ENCODE assay signal across 16 cellular contexts in the genomic region with DNA sequence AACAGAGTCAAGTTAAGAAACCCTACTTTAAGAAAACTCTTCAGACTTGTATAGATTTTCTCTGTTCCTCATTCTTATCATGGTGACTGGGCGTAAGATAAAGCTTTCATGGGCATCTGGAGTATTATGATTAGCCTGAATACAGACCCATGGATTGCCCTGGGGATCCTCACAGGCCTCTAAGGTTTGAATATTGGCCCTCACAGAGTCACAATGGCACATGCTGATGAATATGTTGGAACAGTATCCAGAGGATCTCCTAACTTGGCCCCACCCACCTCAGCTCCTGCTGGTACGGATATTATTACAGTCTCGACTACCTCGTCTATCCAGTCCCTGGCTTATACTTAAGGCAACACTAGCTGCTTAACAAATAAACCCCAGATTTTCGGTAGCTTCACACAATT. TPM values are rescaled to one million over a fixed set of nuclear protein-coding genes. Genes with fewer than 3 reads are reported as not detected.
DNase-seq lines count a peak whose midpoint lies in the region; ATAC-seq, FAIRE-seq and TF ChIP-seq lines count a peak whose summit lies in the region.
"Had no signal": no experiment of that assay in that cellular context is flagged by ENCODE, and none has a peak within 500 bp of the region (broad histone marks: within the 10 kb centered on the region; RNA-seq: fewer than 3 reads in every experiment).

No MANE protein-coding gene starts in this region.

- H3F3A ChIP-seq in GM23248 (ENCODE audit: insufficient read depth) (peaks cover 5% of the 10 kb centered on the region), Loucy (ENCODE audit: low read depth) (no peaks in the 10 kb centered on the region; the same call in 1 of the 2 replicates), neural progenitor cell (ENCODE audit: low read depth) (peaks cover 16% of the 10 kb centered on the region)

- peaks cover 100% of the 10 kb centered on the region for H3K79me2 ChIP-seq in GM23248 (ENCODE audit: insufficient read depth)
- H3K79me2 ChIP-seq in Loucy (ENCODE audit: insufficient read depth, low read length): peaks cover 97% of the 10 kb centered on the region
- peaks cover 36% of the 10 kb centered on the region for H3K79me2 ChIP-seq in mesendoderm (ENCODE audit: control insufficient read depth, insufficient read depth, low read length)
- peaks cover 99% of the 10 kb centered on the region for H3K79me2 ChIP-seq in neural progenitor cell (ENCODE audit: low read depth)

- no peaks in the 10 kb centered on the region for H3K9me3 Mint-ChIP-seq in neural progenitor cell
- no peaks in the 10 kb centered on the region for H3K9me3 Mint-ChIP-seq in activated CD8-positive, alpha-beta memory T cell treated with anti-CD3 and anti-CD28 coated beads, Interleukin-2, amount 10 ng/mL, durations not matched to agents 7 days and 5 days (ENCODE audit: low read depth)
- H3K9me3 Mint-ChIP-seq: activated CD4-positive, alpha-beta T cell treated with anti-CD3 and anti-CD28 coated beads, Interleukin-2, amount 10 ng/mL, durations not matched to agents 7 days and 5 days; stimulated activated naive CD8-positive, alpha-beta T cell treated with anti-CD3 and anti-CD28 coated beads, Interleukin-15, Interleukin-2, amounts not matched to agents 100 ng/mL and 50 ng/mL, for 24 hours had no signal

- peaks cover 37% of the 10 kb centered on the region for H3K4me1 Mint-ChIP-seq in neural progenitor cell
- peaks cover 57% of the 10 kb centered on the region for H3K4me1 Mint-ChIP-seq in activated CD8-positive, alpha-beta memory T cell treated with anti-CD3 and anti-CD28 coated beads, Interleukin-2, amount 10 ng/mL, durations not matched to agents 7 days and 5 days

- H3K36me3 ChIP-seq in GM23248 (ENCODE audit: low read depth) (no peaks in the 10 kb centered on the region), Loucy (ENCODE audit: insufficient read depth, low read length) (no peaks in the 10 kb centered on the region), mesendoderm (ENCODE audit: control insufficient read depth, insufficient read depth, low read length) (no peaks in the 10 kb centered on the region), small intestine (ENCODE audit: control insufficient read depth in 2 of 2, insufficient read depth in 2 of 2, low read length in 2 of 2) (no peaks in the 10 kb centered on the region), neural progenitor cell (no peaks in the 10 kb centered on the region)
- H3K36me3 ChIP-seq: ascending aorta, vagina had no signal

- H3K4me3 Mint-ChIP-seq in neural progenitor cell: no peak overlapping the region
- H3K4me3 Mint-ChIP-seq in activated CD8-positive, alpha-beta memory T cell treated with anti-CD3 and anti-CD28 coated beads, Interleukin-2, amount 10 ng/mL, durations not matched to agents 7 days and 5 days: no peak overlapping the region
- H3K4me3 Mint-ChIP-seq: activated CD4-positive, alpha-beta T cell treated with anti-CD3 and anti-CD28 coated beads, Interleukin-2, amount 10 ng/mL, durations not matched to agents 7 days and 5 days; stimulated activated naive CD8-positive, alpha-beta T cell treated with anti-CD3 and anti-CD28 coated beads, Interleukin-15, Interleukin-2, amounts not matched to agents 100 ng/mL and 50 ng/mL, for 24 hours had no signal

- peak; percentile 31 for ATAC-seq in GM18861 (IDR thresholded peaks at IDR 0.05; ENCODE audit: unreplicated experiment)
- no peak for ATAC-seq in activated CD8-positive, alpha-beta memory T cell treated with anti-CD3 and anti-CD28 coated beads, Interleukin-2, amount 10 ng/mL, durations not matched to agents 7 days and 5 days

- H3K4me2 ChIP-seq in GM23248 (ENCODE audit: unreplicated experiment) (no peak overlapping the region), Loucy (ENCODE audit: low read depth, low read length, poor library complexity, severe bottlenecking) (peak overlapping the region; percentile 49), mesendoderm (ENCODE audit: low read length) (no peak overlapping the region), neural progenitor cell (no peak overlapping the region)

- no peak overlapping the region for H3K4ac ChIP-seq in mesendoderm (ENCODE audit: low read depth, low read length)

- in situ Hi-C loops in GM23248 (cut with MboI): no loop called here

- H3K9ac ChIP-seq in GM23248: no peak overlapping the region
- no peak overlapping the region for H3K9ac ChIP-seq in Loucy (ENCODE audit: low read depth, low read length, poor library complexity, severe bottlenecking)
- no peak overlapping the region for H3K9ac ChIP-seq in mesendoderm (ENCODE audit: low read length)
- H3K9ac ChIP-seq in neural progenitor cell: no peak overlapping the region

- no peak overlapping the region for H2AK5ac ChIP-seq in mesendoderm (ENCODE audit: low read length)

- CTCF ChIA-PET in activated CD8-positive, alpha-beta memory T cell treated with anti-CD3 and anti-CD28 coated beads, Interleukin-2, amount 10 ng/mL, durations not matched to agents 7 days and 5 days (lab: Charles Lee): no interaction called here

- H3K56ac ChIP-seq in mesendoderm (ENCODE audit: low read length): no peak overlapping the region

- H3K27me3 Mint-ChIP-seq in neural progenitor cell (ENCODE audit: insufficient read depth, low read depth): no peaks in the 10 kb centered on the region
- no peaks in the 10 kb centered on the region for H3K27me3 Mint-ChIP-seq in activated CD8-positive, alpha-beta memory T cell treated with anti-CD3 and anti-CD28 coated beads, Interleukin-2, amount 10 ng/mL, durations not matched to agents 7 days and 5 days
- H3K27me3 Mint-ChIP-seq: activated CD4-positive, alpha-beta T cell treated with anti-CD3 and anti-CD28 coated beads, Interleukin-2, amount 10 ng/mL, durations not matched to agents 7 days and 5 days; stimulated activated naive CD8-positive, alpha-beta T cell treated with anti-CD3 and anti-CD28 coated beads, Interleukin-15, Interleukin-2, amounts not matched to agents 100 ng/mL and 50 ng/mL, for 24 hours had no signal

- H3K27me3 ChIP-seq in GM23248 (replicated peaks; ENCODE audit: insufficient read depth): no peaks in the 10 kb centered on the region
- H3K27me3 ChIP-seq in Loucy (ENCODE audit: insufficient read depth, low read length, poor library complexity, severe bottlenecking): no peaks in the 10 kb centered on the region
- no peaks in the 10 kb centered on the region for H3K27me3 ChIP-seq in mesendoderm (ENCODE audit: insufficient read depth, low read length, poor library complexity)
- H3K27me3 ChIP-seq in small intestine (ENCODE audit: control insufficient read depth in 2 of 2, insufficient read depth in 2 of 2, low read length in 2 of 2): no peaks in the 10 kb centered on the region
- no peaks in the 10 kb centered on the region for H3K27me3 ChIP-seq in neural progenitor cell
- H3K27me3 ChIP-seq: ascending aorta, vagina had no signal

- no peak overlapping the region for H3K18ac ChIP-seq in mesendoderm (ENCODE audit: low read length)

- no peak overlapping the region for H2AFZ ChIP-seq in GM23248
- no peak overlapping the region for H2AFZ ChIP-seq in Loucy (ENCODE audit: low read length)
- H2AFZ ChIP-seq in neural progenitor cell (replicated peaks): no peak overlapping the region

- H2BK120ac ChIP-seq in mesendoderm (ENCODE audit: low read depth, low read length): no peak overlapping the region

- H3K27ac ChIP-seq in GM23248 (no peak overlapping the region), mesendoderm (ENCODE audit: low read depth, low read length) (no peak overlapping the region), small intestine (ENCODE audit: low read depth in 1 of 2, low read length in 1 of 2) (no peak overlapping the region), neural progenitor cell (no peak overlapping the region)
- H3K27ac ChIP-seq: ascending aorta, vagina had no signal

- no peaks in the 10 kb centered on the region for H3K9me3 ChIP-seq in GM23248 (ENCODE audit: low read depth)
- H3K9me3 ChIP-seq in Loucy (ENCODE audit: insufficient read depth, low read depth, low read length): no peaks in the 10 kb centered on the region
- H3K9me3 ChIP-seq in small intestine (ENCODE audit: control insufficient read depth, low read depth): no peaks in the 10 kb centered on the region
- no peaks in the 10 kb centered on the region for H3K9me3 ChIP-seq in neural progenitor cell (ENCODE audit: low read depth)
- H3K9me3 ChIP-seq: ascending aorta, vagina had no signal

- H3K27ac Mint-ChIP-seq in neural progenitor cell: no peak overlapping the region
- no peak overlapping the region for H3K27ac Mint-ChIP-seq in activated CD8-positive, alpha-beta memory T cell treated with anti-CD3 and anti-CD28 coated beads, Interleukin-2, amount 10 ng/mL, durations not matched to agents 7 days and 5 days
- H3K27ac Mint-ChIP-seq: activated CD4-positive, alpha-beta T cell treated with anti-CD3 and anti-CD28 coated beads, Interleukin-2, amount 10 ng/mL, durations not matched to agents 7 days and 5 days; stimulated activated naive CD8-positive, alpha-beta T cell treated with anti-CD3 and anti-CD28 coated beads, Interleukin-15, Interleukin-2, amounts not matched to agents 100 ng/mL and 50 ng/mL, for 24 hours had no signal

- 79 to 80% methylated on average over 5 of the region's 5 CpGs for WGBS in GM23248 (ENCODE audit: low coverage in 1 of 2, low lambda C conversion rate in 2 of 2, missing lambda C conversion rate in 2 of 2), 2 experiments
- no CpG with 5 or more reads among the region's 5 CpGs for WGBS in mesendoderm (ENCODE audit: extremely low coverage, insufficient coverage, low lambda C conversion rate)
- 88 to 91% (median 90%) methylated on average over 5 of the region's 5 CpGs for WGBS in small intestine, 3 donors

- no peak overlapping the region for H3K4me3 ChIP-seq in GM23248
- no peak overlapping the region for H3K4me3 ChIP-seq in Loucy (ENCODE audit: low read length, poor library complexity, severe bottlenecking)
- H3K4me3 ChIP-seq in mesendoderm (ENCODE audit: low read length): no peak overlapping the region
- no peak overlapping the region for H3K4me3 ChIP-seq in small intestine (ENCODE audit: low read depth in 1 of 2, low read length in 2 of 2)
- H3K4me3 ChIP-seq in neural progenitor cell: no peak overlapping the region
- H3K4me3 ChIP-seq: ascending aorta, vagina had no signal

- H4K8ac ChIP-seq in mesendoderm (ENCODE audit: low read depth, low read length): peak overlapping the region; percentile 5

- H2BK5ac ChIP-seq in mesendoderm (ENCODE audit: low read length): no peak overlapping the region

- DNase-seq in GM23248 (peak; percentile 12), mesendoderm (no peak), small intestine (no peak), neural progenitor cell (ENCODE audit: low spot score) (no peak)
- no peak for DNase-seq in activated CD8-positive, alpha-beta memory T cell treated with anti-CD3 and anti-CD28 coated beads, Interleukin-2, amount 10 ng/mL, durations not matched to agents 7 days and 5 days
- no peak for DNase-seq in stimulated activated naive CD4-positive, alpha-beta T cell (lab: John Stamatoyannopoulos, UW)
- DNase-seq: activated CD4-positive, alpha-beta T cell treated with anti-CD3 and anti-CD28 coated beads, Interleukin-2, amount 10 ng/mL, durations not matched to agents 7 days and 5 days; dermis blood vessel endothelial cell; DND-41; mammary epithelial cell; NCI-H2081 had no signal

- no peak for FAIRE-seq in small intestine (lab: Jason Lieb, UNC)

- no peak overlapping the region for H4K5ac ChIP-seq in mesendoderm (ENCODE audit: low read length)

- TF ChIP-seq CTCF in Loucy (conservative IDR thresholded peaks at IDR 0.05; ENCODE audit: low read length): no peak
- TF ChIP-seq CTCF in neural progenitor cell (IDR thresholded peaks at IDR 0.05): no peak

- H3K4me1 ChIP-seq in GM23248 (ENCODE audit: insufficient read depth) (peaks cover 58% of the 10 kb centered on the region), Loucy (ENCODE audit: insufficient read depth, low read length, poor library complexity, severe bottlenecking) (peaks cover 48% of the 10 kb centered on the region), mesendoderm (ENCODE audit: control insufficient read depth, low read depth, low read length) (peaks cover 1% of the 10 kb centered on the region), small intestine (ENCODE audit: control insufficient read depth in 2 of 2, insufficient read depth in 1 of 2, low read depth in 1 of 2, low read length in 1 of 2) (no peaks in the 10 kb centered on the region), neural progenitor cell (peaks cover 28% of the 10 kb centered on the region)

- H2BK15ac ChIP-seq in mesendoderm (replicated peaks; ENCODE audit: low read depth): no peak overlapping the region

- peaks cover 6% of the 10 kb centered on the region for H3K79me1 ChIP-seq in mesendoderm (ENCODE audit: low read length)

- peaks cover 5% of the 10 kb centered on the region for H3K36me3 Mint-ChIP-seq in neural progenitor cell
- peaks cover 36% of the 10 kb centered on the region for H3K36me3 Mint-ChIP-seq in activated CD8-positive, alpha-beta memory T cell treated with anti-CD3 and anti-CD28 coated beads, Interleukin-2, amount 10 ng/mL, durations not matched to agents 7 days and 5 days

- no peaks in the 10 kb centered on the region for H4K20me1 ChIP-seq in GM23248 (ENCODE audit: insufficient read depth)
- peaks cover 83% of the 10 kb centered on the region for H4K20me1 ChIP-seq in Loucy (ENCODE audit: insufficient read depth, low read length, poor library complexity, severe bottlenecking)
- peaks cover 53% of the 10 kb centered on the region for H4K20me1 ChIP-seq in neural progenitor cell (ENCODE audit: low read depth)

- H3K9me2 ChIP-seq in GM23248 (ENCODE audit: insufficient read depth): no peaks in the 10 kb centered on the region
- H3K9me2 ChIP-seq in Loucy (replicated peaks; ENCODE audit: low read depth, low read length): no peaks in the 10 kb centered on the region

- no peak overlapping the region for H3K23ac ChIP-seq in mesendoderm (ENCODE audit: low read length)

RNA-seq across cellular contexts. Expression of gene OSBPL8, which starts 8.1 kb away (rescaled TPM):
- total RNA-seq in GM23248 (2014; rRNA removed; shearing (Covaris generic)): 64.4 and 67.0 TPM in 2 replicates
- polyA plus RNA-seq in GM23248 (2016; fragmentation: Nextera tagmentation; extraction: Ambion mirVana) (69.7 and 73.4 TPM in 2 replicates), small intestine (1 to 10 TPM; 4.5 to 8.2 (median 5.1) TPM)
- 38.7 TPM for polyA plus RNA-seq in mesendoderm (2013, experiment 1 of 2)
- polyA plus RNA-seq in mesendoderm (2013, experiment 2 of 2): 37.7 TPM
- 73.0 and 93.6 TPM in 2 replicates for total RNA-seq in neural progenitor cell (ENCODE audit: low replicate concordance)
- total RNA-seq in activated CD8-positive, alpha-beta memory T cell treated with anti-CD3 and anti-CD28 coated beads, Interleukin-2, amount 10 ng/mL, durations not matched to agents 7 days and 5 days: 100 to 1,000 TPM; 104 to 112 TPM
